ENCODE assay signal across 7 cellular contexts in the genomic region with DNA sequence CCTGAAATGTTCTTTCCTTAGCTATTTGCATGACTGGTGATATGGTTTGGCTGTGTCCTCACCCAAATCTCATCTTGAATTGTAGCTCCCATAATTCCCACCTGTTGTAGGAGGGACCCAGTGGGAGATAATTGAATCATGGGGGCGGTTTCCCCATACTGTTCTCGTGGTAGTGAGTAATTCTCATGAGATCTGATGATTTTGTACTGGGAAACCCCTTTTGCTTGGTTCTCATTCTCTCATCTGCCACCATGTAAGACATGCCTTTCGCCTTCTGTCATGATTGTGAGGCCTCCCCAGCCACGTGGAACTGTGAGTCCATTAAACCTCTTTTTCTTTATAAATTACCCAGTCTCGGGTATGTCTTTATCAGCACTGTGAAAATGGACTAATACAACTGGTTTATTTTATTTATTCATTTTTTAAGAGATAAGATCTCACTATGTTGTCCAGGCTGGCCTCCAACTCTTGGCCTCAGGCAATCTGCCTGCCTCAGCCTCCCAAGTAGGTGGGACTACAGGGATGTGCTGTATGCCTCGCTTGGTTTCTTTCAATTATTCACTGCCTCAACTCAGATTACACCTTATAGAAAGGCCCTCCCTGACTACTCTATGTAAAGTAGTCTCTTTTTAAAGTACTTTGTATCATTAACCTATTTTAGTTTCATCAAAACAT. TPM values are rescaled to one million over a fixed set of nuclear protein-coding genes. Genes with fewer than 3 reads are reported as not detected.
"Had no signal": no experiment of that assay in that cellular context is flagged by ENCODE, and none has a peak within 500 bp of the region (broad histone marks: within the 10 kb centered on the region; RNA-seq: fewer than 3 reads in every experiment).

No MANE protein-coding gene starts in this region.

RNA-seq across cellular contexts. Expression of a gene that starts 7.7 kb away (rescaled TPM):
- total RNA-seq: activated CD4-positive, alpha-beta T cell treated with anti-CD3 and anti-CD28 coated beads, Interleukin-2, amount 10 ng/mL, durations not matched to agents 7 days and 5 days; activated naive CD8-positive, alpha-beta T cell treated with anti-CD3 and anti-CD28 coated beads for 36 hours; activated T-helper 1 cell treated with anti-CD3 and anti-CD28 coated beads, Interleukin-12 subunit alpha, Interleukin-12 subunit beta, Interleukin-2, Interleukin-4 antibody, amounts not matched to agents 30 ng/mL and 10 ng/mL and 1 ng/mL, durations not matched to agents 14 hours and 24 hours and 36 hours; cardiac septum; RPMI7951; SJCRH30; T-helper 1 cell treated with Interleukin-12 subunit alpha and Interleukin-12 subunit beta and Interleukin-4 antibody, amounts not matched to agents 30 ng/mL and 1 ng/mL, for 36 hours had no signal

RNA-seq across cellular contexts. Expression of a gene that starts 22.5 kb away (rescaled TPM):
- total RNA-seq: SJCRH30 had no signal
